17 cellular contexts compared by ENCODE assay signal in genomic region chr3:7788881-7789280, GRCh38.
A peak's percentile ranks its signal among the peaks of the same experiment; 100 is the strongest.
DNase-seq lines count a peak whose midpoint lies in the region; ATAC-seq and TF ChIP-seq lines count a peak whose summit lies in the region.
"Had no signal": no experiment of that assay in that cellular context is flagged by ENCODE, and none has a peak within 500 bp of the region (broad histone marks: within the 10 kb centered on the region; RNA-seq: fewer than 3 reads in every experiment).

No MANE protein-coding gene starts in this region.

- ATAC-seq in left lung, result peak; percentile 41
- ATAC-seq: CD8-positive, alpha-beta T cell; HepG2 had no signal

- intact Hi-C loops in left lung (cut with DNase I), result no loop called here

- H3K9ac ChIP-seq in NT2/D1 (ENCODE audit: insufficient read length, low read depth), result no peak overlapping the region
- H3K9ac ChIP-seq: KMS-11 had no signal

- H3K36me3 ChIP-seq in H7 (replicated peaks; ENCODE audit: control insufficient read depth, insufficient read depth, low read length) (no peaks in the 10 kb centered on the region), NT2/D1 (ENCODE audit: insufficient read depth, insufficient read length, low read length) (no peaks in the 10 kb centered on the region), left lung (no peaks in the 10 kb centered on the region), MG63 (no peaks in the 10 kb centered on the region)

- H3K4me3 ChIP-seq in H7 (ENCODE audit: insufficient read depth, low read depth, low read length) (no peak overlapping the region), NT2/D1 (ENCODE audit: insufficient read length, low read depth) (no peak overlapping the region), left lung (no peak overlapping the region), MG63 (no peak overlapping the region)

- H3K27me3 ChIP-seq in H7 (ENCODE audit: control insufficient read depth, insufficient read depth, low read length) (no peaks in the 10 kb centered on the region), NT2/D1 (ENCODE audit: insufficient read depth, insufficient read length) (no peaks in the 10 kb centered on the region), left lung (no peaks in the 10 kb centered on the region), MG63 (no peaks in the 10 kb centered on the region)

- TF ChIP-seq CTCF in left lung (IDR thresholded peaks at IDR 0.05), result no peak

- H3K27ac ChIP-seq in epithelial cell of prostate (no peak overlapping the region), left lung (no peak overlapping the region)
- H3K27ac ChIP-seq: HL-60, KMS-11 had no signal

- H3K9me3 ChIP-seq in NT2/D1 (ENCODE audit: insufficient read depth, low read length) (peaks cover 31% of the 10 kb centered on the region; the same call in 1 of the 2 replicates), left lung (peaks cover 0 to 1% of the 10 kb centered on the region in 2 donors), MG63 (no peaks in the 10 kb centered on the region)

- DNase-seq in H7 (peak; percentile 1), NT2/D1 (ENCODE audit: low read depth, low spot score) (peak; percentile 65), epithelial cell of prostate (ENCODE audit: low read depth, low spot score) (peak; percentile 8), left lung (no peak), DMS114 treated with DMSO at 0.1 percent for 48 hours (lab: John Stamatoyannopoulos, UW; ENCODE audit: unreplicated experiment) (no peak), MG63 (no peak)
- DNase-seq in activated CD8-positive, alpha-beta memory T cell treated with anti-CD3 and anti-CD28 coated beads, Interleukin-2, amount 50 U/mL, for 4 hours, result no peak
- DNase-seq: ACHN; CD8-positive, alpha-beta T cell; NCI-H1417 treated with DMSO at 0.1 percent for 48 hours; NCI-H2029; NCI-H2171 treated with DMSO at 0.1 percent for 48 hours; NCI-H510A treated with DMSO at 0.1 percent for 48 hours; RPMI8226 had no signal

- no peaks in the 10 kb centered on the region for H3K4me1 ChIP-seq in NT2/D1 (ENCODE audit: insufficient read depth, insufficient read length)
- no peaks in the 10 kb centered on the region for H3K4me1 ChIP-seq in left lung

Comparison
In these comparisons a context has a peak if more than half of its experiments do, and no peak if none do; other contexts are left out.
1. DNase-seq: peak in H7 (single experiment), NT2/D1 (single experiment) and epithelial cell of prostate (single experiment); none in left lung (0 of 2), DMS114 treated with DMSO at 0.1 percent for 48 hours (single experiment), activated CD8-positive, alpha-beta memory T cell treated with anti-CD3 and anti-CD28 coated beads, Interleukin-2, amount 50 U/mL, for 4 hours (single experiment) and MG63 (single experiment).